15 cellular contexts compared by ENCODE assay signal in genomic region chr18:78809845-78810244, GRCh38.
DNase-seq lines count a peak whose midpoint lies in the region; ATAC-seq and TF ChIP-seq lines count a peak whose summit lies in the region.
"Had no signal": no experiment of that assay in that cellular context is flagged by ENCODE, and none has a peak within 500 bp of the region (broad histone marks: within the 10 kb centered on the region; RNA-seq: fewer than 3 reads in every experiment).

No MANE protein-coding gene starts in this region.

- peak overlapping the region; percentile 89 for H3K23ac ChIP-seq in neuronal stem cell (ENCODE audit: low read depth, low read length, poor library complexity)

- peaks cover 21% of the 10 kb centered on the region for H3K4me1 Mint-ChIP-seq in endodermal cell
- H3K4me1 Mint-ChIP-seq: CD8-positive, alpha-beta memory T cell; IgD-negative memory B cell had no signal

- no peak overlapping the region for H2BK120ac ChIP-seq in neuronal stem cell (ENCODE audit: low read depth, low read length)

- H4K8ac ChIP-seq in neuronal stem cell (ENCODE audit: low read depth, low read length): peak overlapping the region; percentile 8

- H3K4me1 ChIP-seq in neuronal stem cell (ENCODE audit: control insufficient read depth in 2 of 2, insufficient read depth in 1 of 2, low read depth in 1 of 2, low read length in 2 of 2): peaks cover 0 to 12% of the 10 kb centered on the region in 2 donors
- no peaks in the 10 kb centered on the region for H3K4me1 ChIP-seq in endodermal cell (ENCODE audit: control insufficient read depth, insufficient read depth, low read length)
- H3K4me1 ChIP-seq: Caco-2 had no signal

- no peaks in the 10 kb centered on the region for H3K9me3 Mint-ChIP-seq in endodermal cell

- H3K27me3 ChIP-seq in neuronal stem cell (ENCODE audit: control insufficient read depth in 3 of 3, insufficient read depth in 3 of 3, low read depth in 1 of 3, low read length in 3 of 3) (peaks cover 0 to 21% (median 0%) of the 10 kb centered on the region in 3 experiments), endodermal cell (ENCODE audit: control insufficient read depth, insufficient read depth, low read length, poor library complexity, severe bottlenecking) (peaks cover 13% of the 10 kb centered on the region)
- H3K27me3 ChIP-seq: BLaER1 had no signal

- peaks cover 0 to 6% of the 10 kb centered on the region in 2 donors for H3K9me3 ChIP-seq in neuronal stem cell (replicated peaks in 1 of 2; ENCODE audit: control insufficient read depth in 2 of 2, insufficient read depth in 1 of 2, low read depth in 1 of 2, low read length in 2 of 2)
- peaks cover 6% of the 10 kb centered on the region for H3K9me3 ChIP-seq in endodermal cell (ENCODE audit: control insufficient read depth, low read length)
- H3K9me3 ChIP-seq: Caco-2 had no signal

- H3K79me1 ChIP-seq in neuronal stem cell (ENCODE audit: low read depth, low read length): peaks cover 2% of the 10 kb centered on the region

- no peak overlapping the region for H3K27ac ChIP-seq in neuronal stem cell (replicated peaks; ENCODE audit: low read length)
- H3K27ac ChIP-seq in endodermal cell (ENCODE audit: low read depth, low read length): no peak overlapping the region
- H3K27ac ChIP-seq: BLaER1 had no signal

- H2BK12ac ChIP-seq in neuronal stem cell (ENCODE audit: low read length): peak overlapping the region; percentile 91

- no peak overlapping the region for H2BK5ac ChIP-seq in neuronal stem cell (ENCODE audit: low read length)

- no peak for ATAC-seq in GM19467 (IDR thresholded peaks at IDR 0.05; ENCODE audit: unreplicated experiment)

- no peaks in the 10 kb centered on the region for H3K36me3 ChIP-seq in neuronal stem cell (replicated peaks in 1 of 2; ENCODE audit: control insufficient read depth in 2 of 2, insufficient read depth in 2 of 2, low read length in 2 of 2)
- H3K36me3 ChIP-seq in endodermal cell (ENCODE audit: control insufficient read depth, insufficient read depth, low read length): no peaks in the 10 kb centered on the region
- H3K36me3 ChIP-seq: BLaER1 had no signal

- TF ChIP-seq CTCF in fibroblast of mammary gland (conservative IDR thresholded peaks at IDR 0.05; ENCODE audit: control insufficient read depth, insufficient read depth, low read depth, low read length) (no peak), endodermal cell (conservative IDR thresholded peaks at IDR 0.05) (no peak)

- peak overlapping the region; percentile 91 for H3K14ac ChIP-seq in neuronal stem cell (ENCODE audit: low read length)

- peak overlapping the region; percentile 40 for H4K91ac ChIP-seq in neuronal stem cell (ENCODE audit: low read depth, low read length, poor library complexity)

- H3K27ac Mint-ChIP-seq in endodermal cell: no peak overlapping the region
- H3K27ac Mint-ChIP-seq: CD8-positive, alpha-beta memory T cell; IgD-negative memory B cell had no signal

- no peak overlapping the region for H2AK5ac ChIP-seq in neuronal stem cell (ENCODE audit: low read depth, low read length)

- no peak overlapping the region for H3K4me3 Mint-ChIP-seq in endodermal cell

- no peak overlapping the region for H3K4me2 ChIP-seq in neuronal stem cell (ENCODE audit: insufficient read depth, low read length, poor library complexity, severe bottlenecking)
- H3K4me2 ChIP-seq: BLaER1 had no signal

- peak; percentile 13 for DNase-seq in activated effector memory CD4-positive, alpha-beta T cell treated with anti-CD3 and anti-CD28 coated beads, Interleukin-2, amount 50 U/mL, for 16 hours
- no peak for DNase-seq in activated effector memory CD4-positive, alpha-beta T cell treated with Interleukin-2 at 50 U/mL for 16 hours
- DNase-seq in fibroblast of mammary gland (ENCODE audit: low read depth) (peak; percentile 0), neuronal stem cell (ENCODE audit: low spot score) (no peak), endodermal cell (no peak), ureter (ENCODE audit: low spot score) (no peak)
- DNase-seq: 8988T; AML-193; Caco-2; CD8-positive, alpha-beta memory T cell; DND-41; GF-D8 had no signal

- no peak overlapping the region for H2BK15ac ChIP-seq in neuronal stem cell (ENCODE audit: low read length)

- peaks cover 14% of the 10 kb centered on the region for H3K27me3 Mint-ChIP-seq in endodermal cell (ENCODE audit: insufficient read depth)
- H3K27me3 Mint-ChIP-seq: IgD-negative memory B cell had no signal

- H3K4me3 ChIP-seq in fibroblast of mammary gland (ENCODE audit: control insufficient read depth, low read depth, low read length): no peak overlapping the region
- H3K4me3 ChIP-seq in neuronal stem cell (ENCODE audit: low read length in 2 of 2): peak overlapping the region in 1 of 2 donors; percentile 74
- H3K4me3 ChIP-seq in endodermal cell (ENCODE audit: low read length): no peak overlapping the region
- H3K4me3 ChIP-seq: BLaER1 had no signal

- H2AFZ ChIP-seq in neuronal stem cell (ENCODE audit: low read length): no peak overlapping the region

- no CpG with 5 or more reads among the region's 13 CpGs for WGBS in neuronal stem cell (ENCODE audit: extremely low coverage in 2 of 2, insufficient read length in 2 of 2, insufficient replicate concordance in 1 of 2), 2 donors
- WGBS in endodermal cell (ENCODE audit: insufficient coverage in 1 of 2, insufficient read length in 1 of 2), 2 experiments: 89 to 95% methylated on average over 1 to 9 of the region's 13 CpGs

- no peak overlapping the region for H3K18ac ChIP-seq in neuronal stem cell (ENCODE audit: low read length)

- peak overlapping the region; percentile 45 for H3K9ac ChIP-seq in neuronal stem cell (ENCODE audit: low read depth, low read length, poor library complexity)
- H3K9ac ChIP-seq in endodermal cell (ENCODE audit: extremely low read depth, low read length, poor library complexity, severe bottlenecking): no peak overlapping the region
- H3K9ac ChIP-seq: BLaER1 had no signal

- no peaks in the 10 kb centered on the region for H3K36me3 Mint-ChIP-seq in endodermal cell (ENCODE audit: low read depth)
- H3K36me3 Mint-ChIP-seq: CD8-positive, alpha-beta memory T cell; IgD-negative memory B cell had no signal

- no peak overlapping the region for H3K4ac ChIP-seq in neuronal stem cell (ENCODE audit: low read length)

Comparison
In these comparisons a context has a peak if more than half of its experiments do, and no peak if none do; other contexts are left out.
1. DNase-seq: peak in activated effector memory CD4-positive, alpha-beta T cell treated with anti-CD3 and anti-CD28 coated beads, Interleukin-2, amount 50 U/mL, for 16 hours (single experiment) and fibroblast of mammary gland (single experiment); none in activated effector memory CD4-positive, alpha-beta T cell treated with Interleukin-2 at 50 U/mL for 16 hours (single experiment), neuronal stem cell (single experiment), endodermal cell (single experiment) and ureter (single experiment).